ENCODE assay signal across 1 cellular context in the genomic region with DNA sequence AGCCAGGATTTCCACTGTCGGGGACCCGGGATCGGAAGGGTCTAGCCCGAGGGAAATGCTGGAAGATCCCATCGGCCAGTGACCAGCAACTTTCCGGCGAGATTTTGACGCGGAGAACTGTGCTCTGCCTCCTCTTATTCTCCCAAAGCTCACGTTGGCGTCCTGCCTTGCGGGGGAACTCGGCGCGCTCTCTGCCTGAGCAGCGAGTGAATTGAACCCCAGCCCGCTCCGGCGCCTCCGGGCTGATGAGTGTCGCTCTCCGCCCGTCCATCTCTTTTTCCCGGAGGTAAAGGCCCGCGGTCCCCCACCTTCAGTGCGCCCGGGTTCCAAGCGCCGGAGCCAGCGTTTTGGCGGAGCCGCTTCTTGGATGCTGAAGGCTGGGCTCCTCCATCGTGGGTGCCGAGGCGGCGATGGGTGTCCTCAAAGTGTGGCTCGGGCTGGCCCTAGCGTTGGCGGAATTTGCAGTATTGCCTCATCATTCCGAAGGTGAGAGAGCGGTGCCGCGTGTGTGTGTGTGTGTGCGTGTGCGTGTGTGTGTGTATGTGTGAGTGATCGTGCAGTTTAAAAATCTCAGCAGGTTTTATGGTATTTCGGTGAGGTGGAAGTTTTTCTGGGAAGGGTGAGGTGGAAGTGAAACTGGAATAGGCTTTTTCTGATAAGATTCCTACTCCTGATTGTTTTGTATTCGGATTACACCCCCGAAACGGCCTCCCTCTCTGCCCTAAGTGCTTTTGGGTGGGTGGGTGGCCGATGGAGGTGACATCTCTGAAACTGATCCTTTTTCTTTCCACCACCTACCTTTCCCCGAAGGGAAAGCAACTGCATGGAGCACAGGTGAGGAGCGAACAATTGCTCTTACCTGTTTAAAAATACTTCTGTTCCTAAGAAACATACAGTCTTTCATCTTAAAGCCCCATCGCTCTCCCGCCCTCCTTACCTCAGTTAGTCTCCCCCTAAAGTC.
TF ChIP-seq lines count a peak whose summit lies in the region.

No MANE protein-coding gene starts in this region.

TF ChIP-seq in HEK293, 187 proteins besides CTCF, POLR2A, EP300 and RAD21 (continued from another document and continues in another):
- TF ChIP-seq, protein P1, sequence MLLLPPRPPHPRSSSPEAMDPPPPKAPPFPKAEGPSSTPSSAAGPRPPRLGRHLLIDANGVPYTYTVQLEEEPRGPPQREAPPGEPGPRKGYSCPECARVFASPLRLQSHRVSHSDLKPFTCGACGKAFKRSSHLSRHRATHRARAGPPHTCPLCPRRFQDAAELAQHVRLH (tag by site-specific recombination; IDR thresholded peaks at IDR 0.05), result no peak
- TF ChIP-seq FEZF1 (tag by site-specific recombination; IDR thresholded peaks at IDR 0.05), result peak; percentile 26; the same call in 1 of the 2 replicates
- TF ChIP-seq, protein P2, sequence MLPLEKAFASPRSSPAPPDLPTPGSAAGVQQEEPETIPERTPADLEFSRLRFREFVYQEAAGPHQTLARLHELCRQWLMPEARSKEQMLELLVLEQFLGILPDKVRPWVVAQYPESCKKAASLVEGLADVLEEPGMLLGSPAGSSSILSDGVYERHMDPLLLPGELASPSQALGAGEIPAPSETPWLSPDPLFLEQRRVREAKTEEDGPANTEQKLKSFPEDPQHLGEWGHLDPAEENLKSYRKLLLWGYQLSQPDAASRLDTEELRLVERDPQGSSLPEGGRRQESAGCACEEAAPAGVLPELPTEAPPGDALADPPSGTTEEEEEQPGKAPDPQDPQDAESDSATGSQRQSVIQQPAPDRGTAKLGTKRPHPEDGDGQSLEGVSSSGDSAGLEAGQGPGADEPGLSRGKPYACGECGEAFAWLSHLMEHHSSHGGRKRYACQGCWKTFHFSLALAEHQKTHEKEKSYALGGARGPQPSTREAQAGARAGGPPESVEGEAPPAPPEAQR (tag by site-specific recombination; IDR thresholded peaks at IDR 0.05), result peak; percentile 80; the same call in 1 of the 2 replicates
- TF ChIP-seq ZFP41 (tag by site-specific recombination; IDR thresholded peaks at IDR 0.05; ENCODE audit: borderline replicate concordance), result no peak
- TF ChIP-seq ZNF175 (tag by site-specific recombination; IDR thresholded peaks at IDR 0.05), result no peak
- TF ChIP-seq YY2 (tag by site-specific recombination; IDR thresholded peaks at IDR 0.05), result 0 out of 2 replicates have a peak, but pooled peaks have one; percentile 24
- TF ChIP-seq, protein P3, sequence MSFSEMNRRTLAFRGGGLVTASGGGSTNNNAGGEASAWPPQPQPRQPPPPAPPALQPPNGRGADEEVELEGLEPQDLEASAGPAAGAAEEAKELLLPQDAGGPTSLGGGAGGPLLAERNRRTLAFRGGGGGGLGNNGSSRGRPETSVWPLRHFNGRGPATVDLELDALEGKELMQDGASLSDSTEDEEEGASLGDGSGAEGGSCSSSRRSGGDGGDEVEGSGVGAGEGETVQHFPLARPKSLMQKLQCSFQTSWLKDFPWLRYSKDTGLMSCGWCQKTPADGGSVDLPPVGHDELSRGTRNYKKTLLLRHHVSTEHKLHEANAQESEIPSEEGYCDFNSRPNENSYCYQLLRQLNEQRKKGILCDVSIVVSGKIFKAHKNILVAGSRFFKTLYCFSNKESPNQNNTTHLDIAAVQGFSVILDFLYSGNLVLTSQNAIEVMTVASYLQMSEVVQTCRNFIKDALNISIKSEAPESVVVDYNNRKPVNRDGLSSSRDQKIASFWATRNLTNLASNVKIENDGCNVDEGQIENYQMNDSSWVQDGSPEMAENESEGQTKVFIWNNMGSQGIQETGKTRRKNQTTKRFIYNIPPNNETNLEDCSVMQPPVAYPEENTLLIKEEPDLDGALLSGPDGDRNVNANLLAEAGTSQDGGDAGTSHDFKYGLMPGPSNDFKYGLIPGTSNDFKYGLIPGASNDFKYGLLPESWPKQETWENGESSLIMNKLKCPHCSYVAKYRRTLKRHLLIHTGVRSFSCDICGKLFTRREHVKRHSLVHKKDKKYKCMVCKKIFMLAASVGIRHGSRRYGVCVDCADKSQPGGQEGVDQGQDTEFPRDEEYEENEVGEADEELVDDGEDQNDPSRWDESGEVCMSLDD (tag by site-specific recombination; IDR thresholded peaks at IDR 0.05), result peak; percentile 69
- TF ChIP-seq ZNF211 (tag by site-specific recombination; IDR thresholded peaks at IDR 0.05; ENCODE audit: low read depth), result no peak
- TF ChIP-seq ZNF248 (tag by site-specific recombination; IDR thresholded peaks at IDR 0.05), result no peak
- no peak for TF ChIP-seq ZNF404 (tag by site-specific recombination; IDR thresholded peaks at IDR 0.05)
- TF ChIP-seq, protein P4, sequence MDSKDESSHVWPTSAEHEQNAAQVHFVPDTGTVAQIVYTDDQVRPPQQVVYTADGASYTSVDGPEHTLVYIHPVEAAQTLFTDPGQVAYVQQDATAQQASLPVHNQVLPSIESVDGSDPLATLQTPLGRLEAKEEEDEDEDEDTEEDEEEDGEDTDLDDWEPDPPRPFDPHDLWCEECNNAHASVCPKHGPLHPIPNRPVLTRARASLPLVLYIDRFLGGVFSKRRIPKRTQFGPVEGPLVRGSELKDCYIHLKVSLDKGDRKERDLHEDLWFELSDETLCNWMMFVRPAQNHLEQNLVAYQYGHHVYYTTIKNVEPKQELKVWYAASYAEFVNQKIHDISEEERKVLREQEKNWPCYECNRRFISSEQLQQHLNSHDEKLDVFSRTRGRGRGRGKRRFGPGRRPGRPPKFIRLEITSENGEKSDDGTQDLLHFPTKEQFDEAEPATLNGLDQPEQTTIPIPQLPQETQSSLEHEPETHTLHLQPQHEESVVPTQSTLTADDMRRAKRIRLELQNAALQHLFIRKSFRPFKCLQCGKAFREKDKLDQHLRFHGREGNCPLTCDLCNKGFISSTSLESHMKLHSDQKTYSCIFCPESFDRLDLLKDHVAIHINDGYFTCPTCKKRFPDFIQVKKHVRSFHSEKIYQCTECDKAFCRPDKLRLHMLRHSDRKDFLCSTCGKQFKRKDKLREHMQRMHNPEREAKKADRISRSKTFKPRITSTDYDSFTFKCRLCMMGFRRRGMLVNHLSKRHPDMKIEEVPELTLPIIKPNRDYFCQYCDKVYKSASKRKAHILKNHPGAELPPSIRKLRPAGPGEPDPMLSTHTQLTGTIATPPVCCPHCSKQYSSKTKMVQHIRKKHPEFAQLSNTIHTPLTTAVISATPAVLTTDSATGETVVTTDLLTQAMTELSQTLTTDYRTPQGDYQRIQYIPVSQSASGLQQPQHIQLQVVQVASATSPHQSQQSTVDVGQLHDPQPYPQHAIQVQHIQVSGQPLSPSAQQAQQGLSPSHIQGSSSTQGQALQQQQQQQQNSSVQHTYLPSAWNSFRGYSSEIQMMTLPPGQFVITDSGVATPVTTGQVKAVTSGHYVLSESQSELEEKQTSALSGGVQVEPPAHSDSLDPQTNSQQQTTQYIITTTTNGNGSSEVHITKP (tag by site-specific recombination; IDR thresholded peaks at IDR 0.05), result peak; percentile 83
- no peak for TF ChIP-seq YY1 (tag by site-specific recombination; IDR thresholded peaks at IDR 0.05)
- TF ChIP-seq SP7 (tag by site-specific recombination; IDR thresholded peaks at IDR 0.05), result peak; percentile 68
- no peak for TF ChIP-seq ZNF10 (tag by site-specific recombination; IDR thresholded peaks at IDR 0.05)
- no peak; the same call in 1 of the 2 replicates for TF ChIP-seq ZBTB8A (tag by site-specific recombination; IDR thresholded peaks at IDR 0.05)
- TF ChIP-seq ZBTB20 (tag by site-specific recombination; IDR thresholded peaks at IDR 0.05), result peak; percentile 36; the same call in 1 of the 2 replicates
- TF ChIP-seq ZNF37A (tag by site-specific recombination; IDR thresholded peaks at IDR 0.05), result no peak
- TF ChIP-seq ZNF138 (tag by site-specific recombination; IDR thresholded peaks at IDR 0.05; ENCODE audit: borderline replicate concordance), result no peak
- TF ChIP-seq ZNF121 (tag by site-specific recombination; IDR thresholded peaks at IDR 0.05), result no peak
- TF ChIP-seq, protein P5, sequence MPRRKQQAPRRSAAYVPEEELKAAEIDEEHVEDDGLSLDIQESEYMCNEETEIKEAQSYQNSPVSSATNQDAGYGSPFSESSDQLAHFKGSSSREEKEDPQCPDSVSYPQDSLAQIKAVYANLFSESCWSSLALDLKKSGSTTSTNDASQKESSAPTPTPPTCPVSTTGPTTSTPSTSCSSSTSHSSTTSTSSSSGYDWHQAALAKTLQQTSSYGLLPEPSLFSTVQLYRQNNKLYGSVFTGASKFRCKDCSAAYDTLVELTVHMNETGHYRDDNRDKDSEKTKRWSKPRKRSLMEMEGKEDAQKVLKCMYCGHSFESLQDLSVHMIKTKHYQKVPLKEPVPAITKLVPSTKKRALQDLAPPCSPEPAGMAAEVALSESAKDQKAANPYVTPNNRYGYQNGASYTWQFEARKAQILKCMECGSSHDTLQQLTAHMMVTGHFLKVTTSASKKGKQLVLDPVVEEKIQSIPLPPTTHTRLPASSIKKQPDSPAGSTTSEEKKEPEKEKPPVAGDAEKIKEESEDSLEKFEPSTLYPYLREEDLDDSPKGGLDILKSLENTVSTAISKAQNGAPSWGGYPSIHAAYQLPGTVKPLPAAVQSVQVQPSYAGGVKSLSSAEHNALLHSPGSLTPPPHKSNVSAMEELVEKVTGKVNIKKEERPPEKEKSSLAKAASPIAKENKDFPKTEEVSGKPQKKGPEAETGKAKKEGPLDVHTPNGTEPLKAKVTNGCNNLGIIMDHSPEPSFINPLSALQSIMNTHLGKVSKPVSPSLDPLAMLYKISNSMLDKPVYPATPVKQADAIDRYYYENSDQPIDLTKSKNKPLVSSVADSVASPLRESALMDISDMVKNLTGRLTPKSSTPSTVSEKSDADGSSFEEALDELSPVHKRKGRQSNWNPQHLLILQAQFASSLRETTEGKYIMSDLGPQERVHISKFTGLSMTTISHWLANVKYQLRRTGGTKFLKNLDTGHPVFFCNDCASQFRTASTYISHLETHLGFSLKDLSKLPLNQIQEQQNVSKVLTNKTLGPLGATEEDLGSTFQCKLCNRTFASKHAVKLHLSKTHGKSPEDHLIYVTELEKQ (tag by site-specific recombination; IDR thresholded peaks at IDR 0.05; ENCODE audit: borderline replicate concordance), result no peak
- TF ChIP-seq, protein P6, sequence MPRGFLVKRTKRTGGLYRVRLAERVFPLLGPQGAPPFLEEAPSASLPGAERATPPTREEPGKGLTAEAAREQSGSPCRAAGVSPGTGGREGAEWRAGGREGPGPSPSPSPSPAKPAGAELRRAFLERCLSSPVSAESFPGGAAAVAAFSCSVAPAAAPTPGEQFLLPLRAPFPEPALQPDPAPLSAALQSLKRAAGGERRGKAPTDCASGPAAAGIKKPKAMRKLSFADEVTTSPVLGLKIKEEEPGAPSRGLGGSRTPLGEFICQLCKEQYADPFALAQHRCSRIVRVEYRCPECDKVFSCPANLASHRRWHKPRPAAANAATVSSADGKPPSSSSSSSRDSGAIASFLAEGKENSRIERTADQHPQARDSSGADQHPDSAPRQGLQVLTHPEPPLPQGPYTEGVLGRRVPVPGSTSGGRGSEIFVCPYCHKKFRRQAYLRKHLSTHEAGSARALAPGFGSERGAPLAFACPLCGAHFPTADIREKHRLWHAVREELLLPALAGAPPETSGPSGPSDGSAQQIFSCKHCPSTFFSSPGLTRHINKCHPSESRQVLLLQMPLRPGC (tag by site-specific recombination; IDR thresholded peaks at IDR 0.05), result peak; percentile 81
- TF ChIP-seq ZNF585B (tag by site-specific recombination; IDR thresholded peaks at IDR 0.05), result no peak
- no peak for TF ChIP-seq ZNF184 (tag by site-specific recombination; IDR thresholded peaks at IDR 0.05)
- TF ChIP-seq ZNF843 (tag by site-specific recombination; IDR thresholded peaks at IDR 0.05), result 0 out of 2 replicates have a peak, but pooled peaks have one; percentile 25
- no peak for TF ChIP-seq ZNF274 (IDR thresholded peaks at IDR 0.05; ENCODE audit: low read length)
- TF ChIP-seq ZNF274 (tag by site-specific recombination; IDR thresholded peaks at IDR 0.05; ENCODE audit: borderline replicate concordance), result no peak
- no peak for TF ChIP-seq SCRT2 (tag by site-specific recombination; IDR thresholded peaks at IDR 0.05)
- TF ChIP-seq ZNF76 (tag by site-specific recombination; IDR thresholded peaks at IDR 0.05; ENCODE audit: borderline replicate concordance, low read depth), result no peak
- TF ChIP-seq GLIS2 (tag by site-specific recombination; IDR thresholded peaks at IDR 0.05), result peak; percentile 37; the same call in 1 of the 2 replicates
- no peak for TF ChIP-seq RBAK (tag by site-specific recombination; IDR thresholded peaks at IDR 0.05)
- no peak for TF ChIP-seq ZNF747 (tag by site-specific recombination; IDR thresholded peaks at IDR 0.05)
- TF ChIP-seq WT1 (tag by site-specific recombination; IDR thresholded peaks at IDR 0.05), result 0 out of 2 replicates have a peak, but pooled peaks have one; percentile 15
- no peak for TF ChIP-seq MEIS1 (CRISPR knock-in tag; IDR thresholded peaks at IDR 0.05; ENCODE audit: borderline replicate concordance)
- no peak for TF ChIP-seq ZNF561 (tag by site-specific recombination; IDR thresholded peaks at IDR 0.05; ENCODE audit: borderline replicate concordance)
- TF ChIP-seq SALL2 (tag by site-specific recombination; IDR thresholded peaks at IDR 0.05; ENCODE audit: borderline replicate concordance), result no peak
- TF ChIP-seq, protein P7, sequence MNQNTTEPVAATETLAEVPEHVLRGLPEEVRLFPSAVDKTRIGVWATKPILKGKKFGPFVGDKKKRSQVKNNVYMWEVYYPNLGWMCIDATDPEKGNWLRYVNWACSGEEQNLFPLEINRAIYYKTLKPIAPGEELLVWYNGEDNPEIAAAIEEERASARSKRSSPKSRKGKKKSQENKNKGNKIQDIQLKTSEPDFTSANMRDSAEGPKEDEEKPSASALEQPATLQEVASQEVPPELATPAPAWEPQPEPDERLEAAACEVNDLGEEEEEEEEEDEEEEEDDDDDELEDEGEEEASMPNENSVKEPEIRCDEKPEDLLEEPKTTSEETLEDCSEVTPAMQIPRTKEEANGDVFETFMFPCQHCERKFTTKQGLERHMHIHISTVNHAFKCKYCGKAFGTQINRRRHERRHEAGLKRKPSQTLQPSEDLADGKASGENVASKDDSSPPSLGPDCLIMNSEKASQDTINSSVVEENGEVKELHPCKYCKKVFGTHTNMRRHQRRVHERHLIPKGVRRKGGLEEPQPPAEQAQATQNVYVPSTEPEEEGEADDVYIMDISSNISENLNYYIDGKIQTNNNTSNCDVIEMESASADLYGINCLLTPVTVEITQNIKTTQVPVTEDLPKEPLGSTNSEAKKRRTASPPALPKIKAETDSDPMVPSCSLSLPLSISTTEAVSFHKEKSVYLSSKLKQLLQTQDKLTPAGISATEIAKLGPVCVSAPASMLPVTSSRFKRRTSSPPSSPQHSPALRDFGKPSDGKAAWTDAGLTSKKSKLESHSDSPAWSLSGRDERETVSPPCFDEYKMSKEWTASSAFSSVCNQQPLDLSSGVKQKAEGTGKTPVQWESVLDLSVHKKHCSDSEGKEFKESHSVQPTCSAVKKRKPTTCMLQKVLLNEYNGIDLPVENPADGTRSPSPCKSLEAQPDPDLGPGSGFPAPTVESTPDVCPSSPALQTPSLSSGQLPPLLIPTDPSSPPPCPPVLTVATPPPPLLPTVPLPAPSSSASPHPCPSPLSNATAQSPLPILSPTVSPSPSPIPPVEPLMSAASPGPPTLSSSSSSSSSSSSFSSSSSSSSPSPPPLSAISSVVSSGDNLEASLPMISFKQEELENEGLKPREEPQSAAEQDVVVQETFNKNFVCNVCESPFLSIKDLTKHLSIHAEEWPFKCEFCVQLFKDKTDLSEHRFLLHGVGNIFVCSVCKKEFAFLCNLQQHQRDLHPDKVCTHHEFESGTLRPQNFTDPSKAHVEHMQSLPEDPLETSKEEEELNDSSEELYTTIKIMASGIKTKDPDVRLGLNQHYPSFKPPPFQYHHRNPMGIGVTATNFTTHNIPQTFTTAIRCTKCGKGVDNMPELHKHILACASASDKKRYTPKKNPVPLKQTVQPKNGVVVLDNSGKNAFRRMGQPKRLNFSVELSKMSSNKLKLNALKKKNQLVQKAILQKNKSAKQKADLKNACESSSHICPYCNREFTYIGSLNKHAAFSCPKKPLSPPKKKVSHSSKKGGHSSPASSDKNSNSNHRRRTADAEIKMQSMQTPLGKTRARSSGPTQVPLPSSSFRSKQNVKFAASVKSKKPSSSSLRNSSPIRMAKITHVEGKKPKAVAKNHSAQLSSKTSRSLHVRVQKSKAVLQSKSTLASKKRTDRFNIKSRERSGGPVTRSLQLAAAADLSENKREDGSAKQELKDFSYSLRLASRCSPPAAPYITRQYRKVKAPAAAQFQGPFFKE (tag by site-specific recombination; IDR thresholded peaks at IDR 0.05; ENCODE audit: borderline replicate concordance), result no peak
